In the genomic region with DNA sequence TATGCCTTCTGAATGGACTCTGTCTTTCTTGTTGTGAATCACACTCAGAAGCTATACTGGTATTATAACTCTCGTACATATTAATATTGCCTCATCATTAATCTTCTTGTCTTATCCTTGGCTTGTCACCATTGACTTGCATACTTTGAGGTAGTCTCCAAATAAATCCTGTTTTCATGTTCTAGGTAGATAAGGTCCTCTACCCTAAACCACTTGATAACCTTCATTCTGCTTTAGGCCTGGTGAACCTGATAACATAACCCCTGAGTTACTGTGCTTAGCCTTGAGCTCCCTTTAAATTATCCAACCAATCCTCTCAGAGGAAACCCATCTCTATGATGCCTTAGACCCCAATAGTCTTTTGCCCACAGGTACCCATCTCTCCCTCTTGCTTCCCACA, we compare ENCODE assay signal across 33 cellular contexts.
"Had no signal": no experiment of that assay in that cellular context is flagged by ENCODE, and none has a peak within 500 bp of the region (broad histone marks: within the 10 kb centered on the region; RNA-seq: fewer than 3 reads in every experiment).

No MANE protein-coding gene starts in this region.

- H3K27ac Mint-ChIP-seq: activated CD4-positive, alpha-beta memory T cell treated with anti-CD3 and anti-CD28 coated beads, Interleukin-2, amount 10 ng/mL, durations not matched to agents 7 days and 5 days; activated CD4-positive, alpha-beta T cell treated with anti-CD3 and anti-CD28 coated beads, Interleukin-2, amount 10 ng/mL, durations not matched to agents 7 days and 5 days; activated naive CD4-positive, alpha-beta T cell treated with anti-CD3 and anti-CD28 coated beads for 36 hours; activated naive CD4-positive, alpha-beta T cell treated with anti-CD3 and anti-CD28 coated beads, Interleukin-2, amount 50 U/mL, for 24 hours; activated naive CD8-positive, alpha-beta T cell treated with anti-CD3 and anti-CD28 coated beads for 36 hours; activated naive CD8-positive, alpha-beta T cell treated with anti-CD3 and anti-CD28 coated beads, Interleukin-2, amount 50 U/mL, for 24 hours; activated T-helper 1 cell treated with anti-CD3 and anti-CD28 coated beads, Interleukin-12 subunit alpha, Interleukin-12 subunit beta, Interleukin-2, Interleukin-4 antibody, amounts not matched to agents 30 ng/mL and 10 ng/mL and 1 ng/mL, durations not matched to agents 14 hours and 24 hours and 36 hours; activated T-helper 2 cell treated with anti-CD3 and anti-CD28 coated beads, Interferon-gamma antibody, Interleukin-2, Interleukin-4, amounts not matched to agents 10 μg/mL and 5 μg/mL and 100 μg/mL, durations not matched to agents 14 hours and 24 hours and 36 hours; effector memory CD8-positive, alpha-beta T cell; WTC11 had no signal

- H3K4me3 ChIP-seq: adrenal gland, body of pancreas, esophagus muscularis mucosa, gastrocnemius medialis, heart left ventricle had no signal

- ATAC-seq: activated naive CD8-positive, alpha-beta T cell treated with anti-CD3 and anti-CD28 coated beads, Interleukin-2, amount 50 U/mL, for 24 hours; body of pancreas; effector memory CD8-positive, alpha-beta T cell; foreskin keratinocyte; gastrocnemius medialis; heart left ventricle; WTC11 had no signal

- H3K27ac ChIP-seq: adrenal gland, body of pancreas, esophagus muscularis mucosa, foreskin keratinocyte, gastrocnemius medialis, heart left ventricle, VCaP had no signal

- H3K4me3 Mint-ChIP-seq: activated CD4-positive, alpha-beta memory T cell treated with anti-CD3 and anti-CD28 coated beads, Interleukin-2, amount 10 ng/mL, durations not matched to agents 7 days and 5 days; activated CD4-positive, alpha-beta T cell treated with anti-CD3 and anti-CD28 coated beads, Interleukin-2, amount 10 ng/mL, durations not matched to agents 7 days and 5 days; activated naive CD4-positive, alpha-beta T cell treated with anti-CD3 and anti-CD28 coated beads for 36 hours; activated naive CD4-positive, alpha-beta T cell treated with anti-CD3 and anti-CD28 coated beads, Interleukin-2, amount 50 U/mL, for 24 hours; activated naive CD8-positive, alpha-beta T cell treated with anti-CD3 and anti-CD28 coated beads for 36 hours; activated naive CD8-positive, alpha-beta T cell treated with anti-CD3 and anti-CD28 coated beads, Interleukin-2, amount 50 U/mL, for 24 hours; activated T-helper 1 cell treated with anti-CD3 and anti-CD28 coated beads, Interleukin-12 subunit alpha, Interleukin-12 subunit beta, Interleukin-2, Interleukin-4 antibody, amounts not matched to agents 30 ng/mL and 10 ng/mL and 1 ng/mL, durations not matched to agents 14 hours and 24 hours and 36 hours; effector memory CD8-positive, alpha-beta T cell; WTC11 had no signal

- H3K36me3 ChIP-seq: adrenal gland, esophagus muscularis mucosa, gastrocnemius medialis, heart left ventricle had no signal

- H3K27me3 ChIP-seq: adrenal gland, body of pancreas, esophagus muscularis mucosa, foreskin keratinocyte, gastrocnemius medialis, heart left ventricle had no signal

- H3K4me1 Mint-ChIP-seq: activated CD4-positive, alpha-beta memory T cell treated with anti-CD3 and anti-CD28 coated beads, Interleukin-2, amount 10 ng/mL, durations not matched to agents 7 days and 5 days; activated CD4-positive, alpha-beta T cell treated with anti-CD3 and anti-CD28 coated beads, Interleukin-2, amount 10 ng/mL, durations not matched to agents 7 days and 5 days; activated naive CD4-positive, alpha-beta T cell treated with anti-CD3 and anti-CD28 coated beads, Interleukin-2, amount 50 U/mL, for 24 hours; activated naive CD8-positive, alpha-beta T cell treated with anti-CD3 and anti-CD28 coated beads for 36 hours; activated naive CD8-positive, alpha-beta T cell treated with anti-CD3 and anti-CD28 coated beads, Interleukin-2, amount 50 U/mL, for 24 hours; WTC11 had no signal

- FAIRE-seq: colon, TTC549 had no signal

- H3K9me3 Mint-ChIP-seq: activated CD4-positive, alpha-beta memory T cell treated with anti-CD3 and anti-CD28 coated beads, Interleukin-2, amount 10 ng/mL, durations not matched to agents 7 days and 5 days; activated CD4-positive, alpha-beta T cell treated with anti-CD3 and anti-CD28 coated beads, Interleukin-2, amount 10 ng/mL, durations not matched to agents 7 days and 5 days; activated naive CD4-positive, alpha-beta T cell treated with anti-CD3 and anti-CD28 coated beads for 36 hours; activated naive CD8-positive, alpha-beta T cell treated with anti-CD3 and anti-CD28 coated beads for 36 hours; activated naive CD8-positive, alpha-beta T cell treated with anti-CD3 and anti-CD28 coated beads, Interleukin-2, amount 50 U/mL, for 24 hours; activated T-helper 1 cell treated with anti-CD3 and anti-CD28 coated beads, Interleukin-12 subunit alpha, Interleukin-12 subunit beta, Interleukin-2, Interleukin-4 antibody, amounts not matched to agents 30 ng/mL and 10 ng/mL and 1 ng/mL, durations not matched to agents 14 hours and 24 hours and 36 hours; WTC11 had no signal

- DNase-seq: activated CD4-positive, alpha-beta memory T cell treated with anti-CD3 and anti-CD28 coated beads, Interleukin-2, amount 10 ng/mL, durations not matched to agents 7 days and 5 days; activated CD4-positive, alpha-beta T cell treated with anti-CD3 and anti-CD28 coated beads for 1 hour; activated CD4-positive, alpha-beta T cell treated with anti-CD3 and anti-CD28 coated beads for 4 hours; activated CD4-positive, alpha-beta T cell treated with anti-CD3 and anti-CD28 coated beads, Interleukin-2, amount 10 ng/mL, durations not matched to agents 7 days and 5 days; activated CD4-positive, alpha-beta T cell treated with anti-CD3 and anti-CD28 coated beads, Interleukin-2, amount 50 U/mL, for 4 hours; activated effector memory CD4-positive, alpha-beta T cell treated with anti-CD3 and anti-CD28 coated beads, Interleukin-2, amount 50 U/mL, for 16 hours; activated naive CD4-positive, alpha-beta T cell treated with anti-CD3 and anti-CD28 coated beads for 36 hours; activated naive CD8-positive, alpha-beta T cell treated with anti-CD3 and anti-CD28 coated beads for 36 hours; activated naive CD8-positive, alpha-beta T cell treated with anti-CD3 and anti-CD28 coated beads, Interleukin-2, amount 50 U/mL, for 24 hours; activated T-cell treated with anti-CD3 and anti-CD28 coated beads, Interleukin-2, amount 50 U/mL, for 1 hour; activated T-cell treated with anti-CD3 and anti-CD28 coated beads, Interleukin-2, amount 50 U/mL, for 48 hours; adrenal gland; amygdala; aorta; body of pancreas; caudate nucleus; cortex of kidney; dermis blood vessel endothelial cell; effector CD4-positive, alpha-beta T cell; effector memory CD8-positive, alpha-beta T cell; foreskin keratinocyte; gastrocnemius medialis; glutamatergic neuron; heart left ventricle; T-helper 2 cell had no signal

- H3K4me1 ChIP-seq: adrenal gland, body of pancreas, esophagus muscularis mucosa, gastrocnemius medialis, heart left ventricle had no signal

- H3K9me3 ChIP-seq: adrenal gland, body of pancreas, esophagus muscularis mucosa, gastrocnemius medialis, heart left ventricle had no signal

- H3K36me3 Mint-ChIP-seq: activated naive CD4-positive, alpha-beta T cell treated with anti-CD3 and anti-CD28 coated beads, Interleukin-2, amount 50 U/mL, for 24 hours; activated naive CD8-positive, alpha-beta T cell treated with anti-CD3 and anti-CD28 coated beads for 36 hours; WTC11 had no signal

- H3K27me3 Mint-ChIP-seq: activated CD4-positive, alpha-beta memory T cell treated with anti-CD3 and anti-CD28 coated beads, Interleukin-2, amount 10 ng/mL, durations not matched to agents 7 days and 5 days; activated CD4-positive, alpha-beta T cell treated with anti-CD3 and anti-CD28 coated beads, Interleukin-2, amount 10 ng/mL, durations not matched to agents 7 days and 5 days; activated naive CD4-positive, alpha-beta T cell treated with anti-CD3 and anti-CD28 coated beads, Interleukin-2, amount 50 U/mL, for 24 hours; activated naive CD8-positive, alpha-beta T cell treated with anti-CD3 and anti-CD28 coated beads for 36 hours; activated naive CD8-positive, alpha-beta T cell treated with anti-CD3 and anti-CD28 coated beads, Interleukin-2, amount 50 U/mL, for 24 hours; effector memory CD8-positive, alpha-beta T cell had no signal
